In the genomic region with DNA sequence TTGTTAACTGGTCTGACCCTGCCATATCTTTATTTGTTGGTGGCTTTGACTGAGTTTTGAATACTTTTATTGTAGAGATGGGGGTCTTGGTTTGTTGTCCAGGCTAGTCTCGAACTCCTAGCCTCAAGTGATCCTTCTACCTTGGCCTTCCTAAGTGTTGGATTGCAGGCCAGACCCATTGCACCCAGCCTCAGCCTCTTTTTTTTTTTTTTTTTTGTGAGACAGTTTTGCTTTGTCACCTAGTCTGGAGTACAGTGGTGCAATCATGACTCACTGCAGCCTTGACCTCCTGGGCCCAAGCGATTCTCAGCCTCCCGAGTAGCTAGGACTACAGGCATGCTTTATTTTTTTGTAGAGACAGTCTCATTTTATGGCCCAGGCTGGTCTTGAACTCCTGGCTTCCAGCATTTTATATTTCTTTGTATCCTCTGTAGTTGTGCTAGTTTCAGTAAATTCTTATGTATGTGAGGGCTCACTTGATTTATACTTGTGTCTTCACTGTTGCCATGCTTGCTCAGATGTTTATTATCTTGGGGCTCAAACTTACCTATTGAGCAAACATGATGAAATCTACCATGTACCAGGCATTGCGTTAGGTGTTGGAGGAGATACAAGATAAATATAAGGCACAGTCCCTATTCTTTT, we compare ENCODE assay signal across 8 cellular contexts. TPM values are rescaled to one million over a fixed set of nuclear protein-coding genes. Genes with fewer than 3 reads are reported as not detected.
A peak's percentile ranks its signal among the peaks of the same experiment; 100 is the strongest.
DNase-seq lines count a peak whose midpoint lies in the region; ATAC-seq and TF ChIP-seq lines count a peak whose summit lies in the region.

No MANE protein-coding gene starts in this region.

- DNase-seq in AG10803 (ENCODE audit: low read depth) (peak; percentile 91), M059J (ENCODE audit: low read depth) (peak; percentile 94), breast epithelium (ENCODE audit: low spot score in 2 of 2) (peak in 1 of 2 donors; percentile 62), mucosa of descending colon (peak in 2 of 3 donors; percentile 15 to 58), NCI-H1694 (lab: John Stamatoyannopoulos, UW) (no peak), BE2C (no peak), HuH-7.5 (ENCODE audit: low spot score) (no peak)
- no peak for DNase-seq in effector CD4-positive, alpha-beta T cell

- H3K27ac ChIP-seq in breast epithelium, result peak overlapping the region; percentile 81 to 82

- H3K4me1 ChIP-seq in breast epithelium (peaks cover 0 to 3% of the 10 kb centered on the region in 2 donors), mucosa of descending colon (ENCODE audit: low read depth) (peaks cover 11% of the 10 kb centered on the region), BE2C (no peaks in the 10 kb centered on the region)

- ATAC-seq in mucosa of descending colon, result peak; percentile 82

- TF ChIP-seq CTCF in AG10803 (conservative IDR thresholded peaks at IDR 0.05; ENCODE audit: low read length) (no peak), breast epithelium (IDR thresholded peaks at IDR 0.05) (no peak), mucosa of descending colon (IDR thresholded peaks at IDR 0.05) (no peak), BE2C (IDR thresholded peaks at IDR 0.05; ENCODE audit: low read depth, low read length) (no peak)

- no peaks in the 10 kb centered on the region for H3K27me3 ChIP-seq in breast epithelium
- no peaks in the 10 kb centered on the region for H3K27me3 ChIP-seq in BE2C

- TF ChIP-seq POLR2A in breast epithelium (IDR thresholded peaks at IDR 0.05), result no peak

- intact Hi-C loops in breast epithelium (cut with DNase I; ENCODE audit: low total_unique reads) (no loop called here), mucosa of descending colon (cut with DNase I, micrococcal nuclease) (no loop called here)

- H3K36me3 ChIP-seq in breast epithelium (no peaks in the 10 kb centered on the region), mucosa of descending colon (ENCODE audit: low read depth) (no peaks in the 10 kb centered on the region), BE2C (no peaks in the 10 kb centered on the region)

- H3K9me3 ChIP-seq in breast epithelium, result no peaks in the 10 kb centered on the region
- no peaks in the 10 kb centered on the region for H3K9me3 ChIP-seq in mucosa of descending colon
- no peaks in the 10 kb centered on the region for H3K9me3 ChIP-seq in BE2C

- H3K4me3 ChIP-seq in AG10803 (ENCODE audit: low read length), result no peak overlapping the region
- no peak overlapping the region for H3K4me3 ChIP-seq in breast epithelium
- no peak overlapping the region for H3K4me3 ChIP-seq in mucosa of descending colon
- no peak overlapping the region for H3K4me3 ChIP-seq in BE2C (ENCODE audit: low read depth, low read length)

RNA-seq across cellular contexts. Expression of gene THRAP3, which starts 24.1 kb away (rescaled TPM):
- total RNA-seq in M059J (2014; rRNA removed; shearing (Covaris generic)), result 67.3 and 67.4 TPM in 2 replicates
- total RNA-seq in breast epithelium (100 to 1,000 TPM in 2 of 3 donors, 10 to 100 TPM in 1; 81.6 to 128 (median 122) TPM), mucosa of descending colon (100 to 1,000 TPM in 1 of 3 donors, 10 to 100 TPM in 2; 83.0 to 103 (median 85.1) TPM)
- polyA plus RNA-seq in BE2C (2012; ENCODE audit: insufficient read depth, insufficient read length, low read depth), result 41.9 TPM

RNA-seq across cellular contexts. Expression of gene SH3D21, which starts 57.8 kb away (rescaled TPM):
- 0.25 TPM in 1 of 2 replicates, not detected in the other for total RNA-seq in M059J (2014; rRNA removed; shearing (Covaris generic))
- 10 to 100 TPM in 2 of 3 donors, under 1 TPM in 1; 0.80 to 18.7 (median 18.0) TPM for total RNA-seq in breast epithelium
- 10 to 100 TPM; 12.3 to 18.0 (median 14.2) TPM for total RNA-seq in mucosa of descending colon
- polyA plus RNA-seq in BE2C (2012; ENCODE audit: insufficient read depth, insufficient read length, low read depth), result 1.9 TPM

Comparison
In these comparisons a context has a peak if more than half of its experiments do, and no peak if none do; other contexts are left out.
1. DNase-seq: peak in AG10803 (single experiment), M059J (single experiment) and mucosa of descending colon (2 of 3); none in effector CD4-positive, alpha-beta T cell (single experiment), NCI-H1694 (single experiment), BE2C (single experiment) and HuH-7.5 (single experiment).